In the genomic region with DNA sequence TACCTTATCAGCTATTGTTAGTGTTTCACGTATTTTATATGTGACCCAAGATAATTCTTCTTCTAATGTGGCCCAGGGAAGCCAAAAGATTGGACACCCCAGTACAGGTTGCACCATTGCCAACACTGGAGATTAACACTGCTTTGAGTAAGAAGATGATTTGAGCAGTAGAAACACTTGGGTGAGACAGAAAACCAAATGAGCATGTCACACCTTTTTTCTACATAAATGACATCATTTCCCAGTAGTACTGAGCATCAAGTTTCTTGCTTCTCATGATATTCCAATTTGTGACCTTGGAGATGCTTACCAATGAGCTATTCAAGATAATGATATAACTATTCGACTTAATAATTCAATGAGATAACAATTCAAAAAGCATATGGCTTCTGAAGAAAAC, we compare ENCODE assay signal across 8 cellular contexts.
"Had no signal": no experiment of that assay in that cellular context is flagged by ENCODE, and none has a peak within 500 bp of the region (broad histone marks: within the 10 kb centered on the region; RNA-seq: fewer than 3 reads in every experiment).

No MANE protein-coding gene starts in this region.

- H3K27ac Mint-ChIP-seq: IgD-negative memory B cell had no signal

- H3K4me2 ChIP-seq: KMS-11 had no signal

- H3K4me3 ChIP-seq: K562 had no signal

- ATAC-seq: K562 had no signal

- H3K27ac ChIP-seq: HL-60, KMS-11 had no signal

- H3K4me3 Mint-ChIP-seq: IgD-negative memory B cell had no signal

- H3K9ac ChIP-seq: KMS-11 had no signal

- H3K36me3 Mint-ChIP-seq: IgD-negative memory B cell had no signal

- FAIRE-seq: HTR-8/SVneo, K562 had no signal

- H3K4me1 Mint-ChIP-seq: IgD-negative memory B cell had no signal

- DNase-seq: IMR-90, KBM-7, KG1 had no signal
